In genomic region chr17:17751996-17752821, GRCh38 we compare ENCODE assay signal across 8 cellular contexts.
DNase-seq lines count a peak whose midpoint lies in the region; ATAC-seq and TF ChIP-seq lines count a peak whose summit lies in the region.

No MANE protein-coding gene starts in this region.

- H3K4me3 ChIP-seq in AG04450 (ENCODE audit: low read depth, low read length) (peak overlapping the region; percentile 55), left lung (peak overlapping the region; percentile 24 to 48)

- TF ChIP-seq CTCF in AG04450 (IDR thresholded peaks at IDR 0.05; ENCODE audit: low read depth, low read length) (peak; percentile 25; the same call in 1 of the 2 replicates), left lung (IDR thresholded peaks at IDR 0.05) (peak; percentile 9 to 37)

- CTCF ChIA-PET in AG04450 (lab: Charles Lee), result no interaction called here

- H3K36me3 ChIP-seq in left lung, result no peaks in the 10 kb centered on the region

- peaks cover 17 to 58% of the 10 kb centered on the region in 2 donors for H3K4me1 ChIP-seq in left lung

- H3K9me3 ChIP-seq in AG04450 (ENCODE audit: control insufficient read depth, insufficient read depth, low read length) (no peaks in the 10 kb centered on the region; the same call in 1 of the 2 replicates), left lung (no peaks in the 10 kb centered on the region)

- POLR2A ChIA-PET in AG04450 (lab: Yijun Ruan, JAX), result no interaction called here

- intact Hi-C loops in left lung (cut with DNase I), result no loop called here

- DNase-seq in AG04450 (ENCODE audit: low read depth, low spot score) (peak; percentile 75), NCI-H524 (lab: John Stamatoyannopoulos, UW) (peak; percentile 73 to 76), cortex of kidney (lab: John Stamatoyannopoulos, UW) (peak; percentile 37), left lung (peak; percentile 97 to 99)
- peak; percentile 97 for DNase-seq in activated CD4-positive, alpha-beta T cell treated with anti-CD3 and anti-CD28 coated beads, Interleukin-2, amount 50 U/mL, for 1 hour
- peak; percentile 97 for DNase-seq in stimulated activated CD4-positive, alpha-beta T cell treated with anti-CD3 and anti-CD28 coated beads, Interleukin-2, amount 100 ng/mL, for 24 hours

- no peaks in the 10 kb centered on the region for H3K27me3 ChIP-seq in AG04450 (ENCODE audit: control insufficient read depth, insufficient read depth, low read length)
- no peaks in the 10 kb centered on the region for H3K27me3 ChIP-seq in left lung

- peak overlapping the region; percentile 31 for H3K27ac ChIP-seq in AG04450 (ENCODE audit: low read depth, low read length)
- peak overlapping the region; percentile 78 to 91 for H3K27ac ChIP-seq in left lung

- ATAC-seq in GM18907 (IDR thresholded peaks at IDR 0.05; ENCODE audit: unreplicated experiment) (peak; percentile 80), HG03135 (IDR thresholded peaks at IDR 0.05; ENCODE audit: unreplicated experiment) (peak; percentile 68), left lung (peak; percentile 94)

Comparison
In these comparisons a context has a peak if more than half of its experiments do, and no peak if none do; other contexts are left out.
1. Peak in every context shown above with its lines: DNase-seq, ATAC-seq, H3K4me3 ChIP-seq and H3K27ac ChIP-seq.
2. DNase-seq: peak in every context shown above with its lines; median percentile 98 in left lung; 97 in activated CD4-positive, alpha-beta T cell treated with anti-CD3 and anti-CD28 coated beads, Interleukin-2, amount 50 U/mL, for 1 hour; 97 in stimulated activated CD4-positive, alpha-beta T cell treated with anti-CD3 and anti-CD28 coated beads, Interleukin-2, amount 100 ng/mL, for 24 hours; 75 in AG04450; 74 in NCI-H524; 37 in cortex of kidney.